Comparison of ENCODE assay signal across 2 cellular contexts in the genomic region with DNA sequence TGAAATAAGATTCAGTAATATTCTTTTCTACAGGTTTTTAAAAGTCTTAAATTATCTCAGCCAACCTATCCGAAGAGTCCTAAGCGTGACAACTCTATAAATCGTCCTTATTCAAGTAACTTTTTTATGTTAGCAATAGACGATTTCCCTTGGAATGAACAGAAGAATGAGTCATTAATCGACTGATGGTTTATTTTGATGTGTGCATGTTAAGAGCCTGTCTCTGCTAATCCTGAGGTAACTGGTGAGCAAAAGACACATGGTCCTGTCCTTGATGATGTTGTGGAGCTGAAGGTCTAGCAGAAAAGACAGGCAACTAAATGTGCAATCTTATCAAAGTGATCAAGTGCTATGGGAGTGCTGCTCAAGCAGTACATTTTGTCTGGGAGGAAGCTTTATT.
TF ChIP-seq lines count a peak whose summit lies in the region.

No MANE protein-coding gene starts in this region.

TF ChIP-seq in HepG2, 621 proteins besides CTCF, POLR2A, EP300 and RAD21 (continued from another document):
- TF ChIP-seq, protein P1, sequence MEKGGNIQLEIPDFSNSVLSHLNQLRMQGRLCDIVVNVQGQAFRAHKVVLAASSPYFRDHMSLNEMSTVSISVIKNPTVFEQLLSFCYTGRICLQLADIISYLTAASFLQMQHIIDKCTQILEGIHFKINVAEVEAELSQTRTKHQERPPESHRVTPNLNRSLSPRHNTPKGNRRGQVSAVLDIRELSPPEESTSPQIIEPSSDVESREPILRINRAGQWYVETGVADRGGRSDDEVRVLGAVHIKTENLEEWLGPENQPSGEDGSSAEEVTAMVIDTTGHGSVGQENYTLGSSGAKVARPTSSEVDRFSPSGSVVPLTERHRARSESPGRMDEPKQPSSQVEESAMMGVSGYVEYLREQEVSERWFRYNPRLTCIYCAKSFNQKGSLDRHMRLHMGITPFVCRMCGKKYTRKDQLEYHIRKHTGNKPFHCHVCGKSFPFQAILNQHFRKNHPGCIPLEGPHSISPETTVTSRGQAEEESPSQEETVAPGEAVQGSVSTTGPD (CRISPR knock-in tag; IDR thresholded peaks at IDR 0.05) = no peak
- TF ChIP-seq ZNF839 (CRISPR knock-in tag; IDR thresholded peaks at IDR 0.05; ENCODE audit: borderline replicate concordance) = no peak
- TF ChIP-seq MIER2 (CRISPR knock-in tag; IDR thresholded peaks at IDR 0.05) = no peak
- TF ChIP-seq, protein P2, sequence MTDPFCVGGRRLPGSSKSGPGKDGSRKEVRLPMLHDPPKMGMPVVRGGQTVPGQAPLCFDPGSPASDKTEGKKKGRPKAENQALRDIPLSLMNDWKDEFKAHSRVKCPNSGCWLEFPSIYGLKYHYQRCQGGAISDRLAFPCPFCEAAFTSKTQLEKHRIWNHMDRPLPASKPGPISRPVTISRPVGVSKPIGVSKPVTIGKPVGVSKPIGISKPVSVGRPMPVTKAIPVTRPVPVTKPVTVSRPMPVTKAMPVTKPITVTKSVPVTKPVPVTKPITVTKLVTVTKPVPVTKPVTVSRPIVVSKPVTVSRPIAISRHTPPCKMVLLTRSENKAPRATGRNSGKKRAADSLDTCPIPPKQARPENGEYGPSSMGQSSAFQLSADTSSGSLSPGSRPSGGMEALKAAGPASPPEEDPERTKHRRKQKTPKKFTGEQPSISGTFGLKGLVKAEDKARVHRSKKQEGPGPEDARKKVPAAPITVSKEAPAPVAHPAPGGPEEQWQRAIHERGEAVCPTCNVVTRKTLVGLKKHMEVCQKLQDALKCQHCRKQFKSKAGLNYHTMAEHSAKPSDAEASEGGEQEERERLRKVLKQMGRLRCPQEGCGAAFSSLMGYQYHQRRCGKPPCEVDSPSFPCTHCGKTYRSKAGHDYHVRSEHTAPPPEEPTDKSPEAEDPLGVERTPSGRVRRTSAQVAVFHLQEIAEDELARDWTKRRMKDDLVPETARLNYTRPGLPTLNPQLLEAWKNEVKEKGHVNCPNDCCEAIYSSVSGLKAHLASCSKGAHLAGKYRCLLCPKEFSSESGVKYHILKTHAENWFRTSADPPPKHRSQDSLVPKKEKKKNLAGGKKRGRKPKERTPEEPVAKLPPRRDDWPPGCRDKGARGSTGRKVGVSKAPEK (CRISPR knock-in tag; IDR thresholded peaks at IDR 0.05; ENCODE audit: borderline replicate concordance) = no peak
- no peak for TF ChIP-seq MTA3 (CRISPR knock-in tag; IDR thresholded peaks at IDR 0.05)
- no peak for TF ChIP-seq SP1 (IDR thresholded peaks at IDR 0.05)
- no peak for TF ChIP-seq SP1 (CRISPR knock-in tag; IDR thresholded peaks at IDR 0.05)
- TF ChIP-seq RFXANK (CRISPR knock-in tag; IDR thresholded peaks at IDR 0.05) = no peak
- TF ChIP-seq ZNF556 (CRISPR knock-in tag; IDR thresholded peaks at IDR 0.05; ENCODE audit: borderline replicate concordance) = no peak
- no peak for TF ChIP-seq ZNF563 (CRISPR knock-in tag; IDR thresholded peaks at IDR 0.05)
- no peak for TF ChIP-seq ZNF331 (CRISPR knock-in tag; IDR thresholded peaks at IDR 0.05)
- TF ChIP-seq, protein P3, sequence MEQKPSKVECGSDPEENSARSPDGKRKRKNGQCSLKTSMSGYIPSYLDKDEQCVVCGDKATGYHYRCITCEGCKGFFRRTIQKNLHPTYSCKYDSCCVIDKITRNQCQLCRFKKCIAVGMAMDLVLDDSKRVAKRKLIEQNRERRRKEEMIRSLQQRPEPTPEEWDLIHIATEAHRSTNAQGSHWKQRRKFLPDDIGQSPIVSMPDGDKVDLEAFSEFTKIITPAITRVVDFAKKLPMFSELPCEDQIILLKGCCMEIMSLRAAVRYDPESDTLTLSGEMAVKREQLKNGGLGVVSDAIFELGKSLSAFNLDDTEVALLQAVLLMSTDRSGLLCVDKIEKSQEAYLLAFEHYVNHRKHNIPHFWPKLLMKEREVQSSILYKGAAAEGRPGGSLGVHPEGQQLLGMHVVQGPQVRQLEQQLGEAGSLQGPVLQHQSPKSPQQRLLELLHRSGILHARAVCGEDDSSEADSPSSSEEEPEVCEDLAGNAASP (CRISPR knock-in tag; IDR thresholded peaks at IDR 0.05; ENCODE audit: borderline replicate concordance) = no peak
TF ChIP-seq in HepG2: peak in this region for 0.

TF ChIP-seq in GM23338, 12 proteins besides CTCF, POLR2A, EP300 and RAD21 (continued from another document):
- TF ChIP-seq CREB1 (CRISPR knock-in tag; IDR thresholded peaks at IDR 0.05; ENCODE audit: low read depth) = no peak
- no peak for TF ChIP-seq ZNF114 (CRISPR knock-in tag; IDR thresholded peaks at IDR 0.05)
- no peak for TF ChIP-seq STAT1 (IDR thresholded peaks at IDR 0.05; ENCODE audit: unreplicated experiment)
